ENCODE assay signal across 8 cellular contexts in genomic region chr7:26153823-26154783, GRCh38. TPM values are rescaled to one million over a fixed set of nuclear protein-coding genes. Genes with fewer than 3 reads are reported as not detected.
DNase-seq lines count a peak whose midpoint lies in the region; ATAC-seq and TF ChIP-seq lines count a peak whose summit lies in the region.

No MANE protein-coding gene starts in this region.

- POLR2A ChIA-PET in T-cell (lab: Charles Lee), result interaction anchor here (0.6 to 1.1 kb wide), 4 partner anchors 34 to 41 kb away, joined by 3 to 12 read pairs (median 3); no protein-coding TSS in a partner anchor

- intact Hi-C loops in psoas muscle (cut with DNase I), result no loop called here

- 69 to 73% (median 72%) methylated on average over 15 of the region's 15 CpGs for WGBS in psoas muscle, 3 donors

- H3K4me3 ChIP-seq in GM23338 (peak overlapping the region; percentile 51), epithelial cell of esophagus (ENCODE audit: low read length) (no peak overlapping the region), psoas muscle (no peak overlapping the region)

- H3K36me3 Mint-ChIP-seq in GM23338 (ENCODE audit: low read depth), result peaks cover 43% of the 10 kb centered on the region
- H3K36me3 Mint-ChIP-seq in T-cell, result no peaks in the 10 kb centered on the region

- H3K4me3 Mint-ChIP-seq in GM23338 (peak overlapping the region; percentile 99), T-cell (peak overlapping the region; percentile 80 to 93 (median 85))

- H3K27me3 ChIP-seq in GM23338 (ENCODE audit: insufficient read depth) (no peaks in the 10 kb centered on the region), psoas muscle (ENCODE audit: insufficient read depth in 3 of 3, low read length in 2 of 3) (peaks cover 0 to 50% (median 17%) of the 10 kb centered on the region in 3 donors)

- no peaks in the 10 kb centered on the region for H3K9me3 ChIP-seq in psoas muscle

- H3K36me3 ChIP-seq in GM23338 (ENCODE audit: insufficient read depth) (no peaks in the 10 kb centered on the region), psoas muscle (ENCODE audit: insufficient read depth in 1 of 2, low read depth in 1 of 2) (no peaks in the 10 kb centered on the region)

- peaks cover 61% of the 10 kb centered on the region for H3K79me2 ChIP-seq in GM23338 (replicated peaks; ENCODE audit: insufficient read depth)

- peaks cover 15% of the 10 kb centered on the region; the same call in 1 of the 2 replicates for H3F3A ChIP-seq in GM23338 (replicated peaks; ENCODE audit: low read depth)

- no peak overlapping the region for H2AFZ ChIP-seq in GM23338

- CTCF ChIA-PET in T-cell (lab: Charles Lee), result interaction anchor here (0.5 to 0.8 kb wide), 2 partner anchors 55 to 63 kb away, joined by 3 read pairs; no protein-coding TSS in a partner anchor

- TF ChIP-seq CTCF in GM23338 (conservative IDR thresholded peaks at IDR 0.05; ENCODE audit: low read depth in 2 of 2), result no peak
- TF ChIP-seq CTCF in epithelial cell of esophagus (IDR thresholded peaks at IDR 0.05; ENCODE audit: insufficient read depth, low read depth, low read length, missing control alignments), result no peak
- no peak for TF ChIP-seq CTCF in psoas muscle (IDR thresholded peaks at IDR 0.05)

- H3K4me2 ChIP-seq in GM23338, result peak overlapping the region; percentile 76

- DNase-seq in GM23338 (ENCODE audit: low spot score) (peak; percentile 93), T-cell (no peak), epithelial cell of esophagus (ENCODE audit: low read depth) (peak; percentile 64), psoas muscle (no peak), GF-D8 (lab: John Stamatoyannopoulos, UW) (no peak), hippocampal formation (lab: John Stamatoyannopoulos, UW) (no peak), ecto neural progenitor cell (ENCODE audit: low spot score) (no peak)

- peaks cover 62% of the 10 kb centered on the region for H3K4me1 Mint-ChIP-seq in GM23338
- H3K4me1 Mint-ChIP-seq in T-cell, result peaks cover 73 to 74% (median 73%) of the 10 kb centered on the region in 3 donors

- peak; percentile 78 for ATAC-seq in GM23338
- ATAC-seq in T-cell (replicated peaks in 1 of 4), result no peak
- ATAC-seq in psoas muscle, result peak in 3 of 4 donors; percentile 28 to 44 (median 34)
- ATAC-seq in GM18858 (IDR thresholded peaks at IDR 0.05; ENCODE audit: unreplicated experiment), result no peak

- H3K27ac ChIP-seq in GM23338 (ENCODE audit: low read depth), result peak overlapping the region; percentile 97
- H3K27ac ChIP-seq in psoas muscle, result no peak overlapping the region

- H3K9me3 Mint-ChIP-seq in GM23338, result peaks cover 3% of the 10 kb centered on the region; the same call in 2 of the 3 replicates
- no peaks in the 10 kb centered on the region for H3K9me3 Mint-ChIP-seq in T-cell

- H3K27me3 Mint-ChIP-seq in GM23338 (ENCODE audit: insufficient read depth, low read depth, poor library complexity), result peaks cover 17% of the 10 kb centered on the region
- no peaks in the 10 kb centered on the region for H3K27me3 Mint-ChIP-seq in T-cell

- peaks cover 26% of the 10 kb centered on the region for H4K20me1 ChIP-seq in GM23338 (replicated peaks; ENCODE audit: insufficient read depth)

- H3K9me2 ChIP-seq in GM23338 (ENCODE audit: insufficient read depth), result no peaks in the 10 kb centered on the region

- peaks cover 63% of the 10 kb centered on the region for H3K4me1 ChIP-seq in GM23338 (ENCODE audit: insufficient read depth)
- H3K4me1 ChIP-seq in psoas muscle, result no peaks in the 10 kb centered on the region

- H3K27ac Mint-ChIP-seq in GM23338, result peak overlapping the region; percentile 96
- H3K27ac Mint-ChIP-seq in T-cell, result peak overlapping the region; percentile 91 to 93

TF ChIP-seq in GM23338, 12 proteins besides CTCF, POLR2A, EP300 and RAD21 (continues in another document):
- TF ChIP-seq EZH2phosphoT487 (IDR thresholded peaks at IDR 0.05; ENCODE audit: unreplicated experiment), result no peak
- TF ChIP-seq EZH2 (IDR thresholded peaks at IDR 0.05; ENCODE audit: low read depth, unreplicated experiment), result no peak
- no peak for TF ChIP-seq ZNF331 (CRISPR knock-in tag; IDR thresholded peaks at IDR 0.05; ENCODE audit: low read depth)
- TF ChIP-seq ZNF114 (CRISPR knock-in tag; IDR thresholded peaks at IDR 0.05), result no peak
- TF ChIP-seq JUNB (IDR thresholded peaks at IDR 0.05; ENCODE audit: unreplicated experiment), result no peak
- TF ChIP-seq ZNF462 (CRISPR knock-in tag; IDR thresholded peaks at IDR 0.05), result 0 out of 2 replicates have a peak, but pooled peaks have one; percentile 6
- TF ChIP-seq NANOG (IDR thresholded peaks at IDR 0.05; ENCODE audit: borderline replicate concordance), result peak; percentile 90

RNA-seq across cellular contexts. Expression of gene NFE2L3, which starts 2.1 kb away (rescaled TPM):
- 129 and 142 TPM in 2 replicates for total RNA-seq in GM23338 (2014; rRNA removed; shearing (Covaris generic))
- polyA plus RNA-seq in GM23338 (2016; fragmentation: Nextera tagmentation; extraction: Ambion mirVana) (62.0 and 66.4 TPM in 2 replicates), psoas muscle (1 to 10 TPM in 1 of 3 donors, under 1 TPM in 2; 0.70 to 1.1 (median 0.72) TPM)
- total RNA-seq in T-cell (1 to 10 TPM; 1.8 to 6.2 (median 5.1) TPM), psoas muscle (1 to 10 TPM in 1 of 4 donors, under 1 TPM in 3; 0.44 to 1.1 (median 0.78) TPM)

RNA-seq across cellular contexts. Expression of gene HNRNPA2B1, which starts 46.4 kb away (rescaled TPM):
- 598 and 602 TPM in 2 replicates for total RNA-seq in GM23338 (2014; rRNA removed; shearing (Covaris generic))
- polyA plus RNA-seq in GM23338 (2016; fragmentation: Nextera tagmentation; extraction: Ambion mirVana) (1,534 and 1,577 TPM in 2 replicates), psoas muscle (100 to 1,000 TPM; 515 to 688 (median 663) TPM)
- total RNA-seq in T-cell (100 to 1,000 TPM; 388 to 478 (median 411) TPM), psoas muscle (100 to 1,000 TPM; 323 to 482 (median 452) TPM)

RNA-seq across cellular contexts. Expression of gene CBX3, which starts 47.4 kb away (rescaled TPM):
- total RNA-seq in GM23338 (2014; rRNA removed; shearing (Covaris generic)), result 249 and 272 TPM in 2 replicates
- polyA plus RNA-seq in GM23338 (2016; fragmentation: Nextera tagmentation; extraction: Ambion mirVana) (226 and 236 TPM in 2 replicates), psoas muscle (10 to 100 TPM; 71.6 to 97.0 (median 83.9) TPM)
- total RNA-seq in T-cell (100 to 1,000 TPM; 106 to 155 (median 148) TPM), psoas muscle (10 to 100 TPM; 45.3 to 84.9 (median 66.7) TPM)

Comparison
In these comparisons a context has a peak if more than half of its experiments do, and no peak if none do; other contexts are left out.
1. ATAC-seq: peak in GM23338 (single experiment) and psoas muscle (3 of 4); none in T-cell (0 of 4) and GM18858 (single experiment).
2. DNase-seq: peak in GM23338 (single experiment) and epithelial cell of esophagus (single experiment); none in T-cell (0 of 34), psoas muscle (0 of 2), GF-D8 (single experiment), hippocampal formation (0 of 2) and ecto neural progenitor cell (single experiment).
3. RNA of gene NFE2L3, which starts 2.1 kb away (total RNA-seq): 129 to 142 TPM in GM23338; 1.8 to 6.2 TPM in T-cell and 0.44 to 1.1 TPM in psoas muscle; every median in the first group is over 10 times any median in the second.